In the genomic region with DNA sequence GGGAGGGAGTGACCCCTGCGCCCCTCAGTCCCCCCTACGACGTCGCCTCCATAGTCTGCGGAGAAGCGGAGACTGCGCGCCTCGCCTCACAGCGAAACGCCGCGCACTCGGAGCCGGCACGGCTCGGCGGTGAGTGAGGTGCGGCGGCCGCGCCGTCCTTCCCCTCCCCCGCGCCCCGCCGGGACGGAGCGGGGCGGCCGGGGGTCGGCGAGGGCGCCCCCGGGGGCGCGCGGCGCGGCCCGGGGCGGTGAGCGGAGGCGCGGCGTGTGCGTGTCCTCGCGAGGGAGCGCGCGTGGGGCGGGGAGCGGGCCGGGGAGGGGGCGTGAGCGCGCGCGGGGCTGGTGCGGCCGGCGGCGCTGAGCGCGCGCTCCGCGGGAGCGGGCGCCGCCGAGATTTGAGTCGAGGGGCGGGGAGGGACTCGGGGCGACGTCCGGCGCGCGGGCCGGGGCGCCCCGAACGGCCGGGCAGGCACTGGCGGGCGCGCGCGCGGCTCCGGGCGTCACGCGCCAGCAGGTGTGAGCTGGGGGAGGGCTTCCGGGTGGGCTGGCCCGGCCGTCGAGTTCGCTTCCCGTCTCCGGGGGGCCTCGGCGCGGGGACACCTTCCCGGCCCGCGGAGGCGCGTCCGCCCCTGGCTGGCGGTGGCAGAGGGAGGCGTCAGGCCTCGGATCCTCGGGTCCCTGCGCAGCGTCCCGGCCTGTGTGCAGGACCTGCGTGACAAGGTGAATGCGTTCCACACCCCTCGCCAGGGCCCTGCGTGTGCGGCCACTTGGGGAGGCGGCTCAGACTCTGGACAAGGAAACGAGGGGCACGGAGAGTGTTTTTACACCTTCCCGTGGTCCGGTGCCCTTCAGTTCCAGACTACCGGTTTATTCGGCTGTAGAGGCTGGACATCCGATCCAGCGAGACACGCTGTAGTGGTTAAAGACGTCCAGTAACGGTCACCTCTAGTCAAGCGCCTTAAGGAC, we compare ENCODE assay signal across 8 cellular contexts. TPM values are rescaled to one million over a fixed set of nuclear protein-coding genes. Genes with fewer than 3 reads are reported as not detected.
A peak's percentile ranks its signal among the peaks of the same experiment; 100 is the strongest.
DNase-seq lines count a peak whose midpoint lies in the region; FAIRE-seq and TF ChIP-seq lines count a peak whose summit lies in the region.

No MANE protein-coding gene starts in this region.

- intact Hi-C loops in endothelial cell of umbilical vein (cut with micrococcal nuclease), result loop anchor here (1.0 to 10.0 kb wide), 4 partner anchors 132 to 301 kb away; a partner anchor contains a TSS

- TF ChIP-seq POLR2A in endothelial cell of umbilical vein (IDR thresholded peaks at IDR 0.05; ENCODE audit: low read depth, low read length), result peak; percentile 38

- H3K9ac ChIP-seq in endothelial cell of umbilical vein (replicated peaks; ENCODE audit: extremely low read depth, insufficient read depth, low read length) (peak overlapping the region; percentile 81), mucosa of stomach (ENCODE audit: low read length) (peak overlapping the region; percentile 68)

- no peaks in the 10 kb centered on the region for H3K79me2 ChIP-seq in endothelial cell of umbilical vein (ENCODE audit: control insufficient read depth, insufficient read depth, low read length)

- peak overlapping the region; percentile 88 for H2AFZ ChIP-seq in endothelial cell of umbilical vein (ENCODE audit: low read depth, low read length)

- DNase-seq in GM10266 (ENCODE audit: extremely low spot score) (peak; percentile 83), HAP-1 (ENCODE audit: low spot score in 2 of 2) (peak in 1 of 2 experiments; percentile 58), NCI-H146 (lab: John Stamatoyannopoulos, UW) (peak; percentile 54), endothelial cell of umbilical vein (ENCODE audit: low read depth, low spot score) (peak; percentile 47), NCI-H226 (no peak)
- DNase-seq in activated CD8-positive, alpha-beta memory T cell treated with anti-CD3 and anti-CD28 coated beads for 48 hours (ENCODE audit: low read depth in 2 of 3, low spot score in 2 of 3), result peak; percentile 44 to 71 (median 55)
- DNase-seq in stimulated activated CD8-positive, alpha-beta memory T cell treated with anti-CD3 and anti-CD28 coated beads, Interleukin-4, amount 100 ng/mL, for 4 hours (ENCODE audit: low read depth in 2 of 2, low spot score in 1 of 2), result peak; percentile 35 to 66

- in situ Hi-C loops in HAP-1 (cut with MboI; ENCODE audit: low sequenced_read_pairs), result loop anchor here (10.0 to 25.0 kb wide), 3 partner anchors 140 to 883 kb away; a partner anchor contains a TSS

- H3K4me1 ChIP-seq in HAP-1 (peaks cover 20% of the 10 kb centered on the region), endothelial cell of umbilical vein (ENCODE audit: control insufficient read depth, extremely low read depth, insufficient read depth, low read length) (peaks cover 19% of the 10 kb centered on the region), mucosa of stomach (ENCODE audit: control insufficient read depth, insufficient read depth, low read length) (peaks cover 4% of the 10 kb centered on the region)

- peak overlapping the region; percentile 56 for H3K4me2 ChIP-seq in endothelial cell of umbilical vein (ENCODE audit: insufficient read depth, low read length)

- H3K27me3 ChIP-seq in HAP-1 (ENCODE audit: low read depth) (no peaks in the 10 kb centered on the region; the same call in 1 of the 2 replicates), endothelial cell of umbilical vein (ENCODE audit: control insufficient read depth in 2 of 2, insufficient read depth in 2 of 2, low read length in 2 of 2) (peaks cover 0 to 8% of the 10 kb centered on the region in 2 experiments), mucosa of stomach (ENCODE audit: control insufficient read depth, insufficient read depth, low read length) (no peaks in the 10 kb centered on the region)

- POLR2A ChIA-PET in endothelial cell of umbilical vein (lab: Charles Lee), result interaction anchor here (1.2 to 1.3 kb wide), 3 partner anchors 132 to 231 kb away, joined by 3 to 9 read pairs (median 5); a partner anchor contains a TSS

- H3K27ac ChIP-seq in endothelial cell of umbilical vein (ENCODE audit: insufficient read depth, low read depth, low read length), result peak overlapping the region; percentile 35

- no peaks in the 10 kb centered on the region for H4K20me1 ChIP-seq in endothelial cell of umbilical vein (replicated peaks; ENCODE audit: control insufficient read depth, extremely low read depth, insufficient read depth, low read length)

- H3K4me3 ChIP-seq in HAP-1 (peak overlapping the region; percentile 93), endothelial cell of umbilical vein (replicated peaks in 1 of 3; ENCODE audit: insufficient read depth in 1 of 3, low read depth in 1 of 3, low read length in 3 of 3) (peak overlapping the region; percentile 48 to 95 (median 68)), mucosa of stomach (ENCODE audit: low read length) (peak overlapping the region; percentile 48)

- no peaks in the 10 kb centered on the region for H3K9me3 ChIP-seq in HAP-1
- no peaks in the 10 kb centered on the region for H3K9me3 ChIP-seq in endothelial cell of umbilical vein (replicated peaks; ENCODE audit: control insufficient read depth, insufficient read depth, low read length)
- H3K9me3 ChIP-seq in mucosa of stomach (ENCODE audit: control insufficient read depth, low read length), result no peaks in the 10 kb centered on the region

- dilution Hi-C loops in endothelial cell of umbilical vein (cut with MboI; ENCODE audit: extremely low pct_ligation_motif_present, low sequenced_read_pairs), result no loop called here

- no peak for TF ChIP-seq CTCF in GM10266 (IDR thresholded peaks at IDR 0.05; ENCODE audit: control insufficient read depth, insufficient read depth, low read depth, missing control alignments)
- TF ChIP-seq CTCF in endothelial cell of umbilical vein (IDR thresholded peaks at IDR 0.05; ENCODE audit: extremely low read depth in 1 of 2, insufficient read depth in 1 of 2, low read depth in 1 of 2, low read length in 2 of 2), result no peak

- H3K36me3 ChIP-seq in HAP-1 (replicated peaks), result no peaks in the 10 kb centered on the region
- H3K36me3 ChIP-seq in endothelial cell of umbilical vein (ENCODE audit: control insufficient read depth in 2 of 2, extremely low read depth in 1 of 2, insufficient read depth in 2 of 2, low read length in 2 of 2), result no peaks in the 10 kb centered on the region
- H3K36me3 ChIP-seq in mucosa of stomach (ENCODE audit: control insufficient read depth, insufficient read depth, low read length), result no peaks in the 10 kb centered on the region

- H3K9me1 ChIP-seq in endothelial cell of umbilical vein (replicated peaks; ENCODE audit: control insufficient read depth, extremely low read depth, insufficient read depth, low read length), result no peaks in the 10 kb centered on the region

- CTCF ChIA-PET in endothelial cell of umbilical vein (lab: Charles Lee), result interaction anchor here (0.6 to 2.6 kb wide), 8 partner anchors 168 to 854 kb away, joined by 3 to 21 read pairs (median 3); no protein-coding TSS in a partner anchor

- TSS peak; percentile 23 for BruUV-seq in endothelial cell of umbilical vein (replicated peaks; lab: Mats Ljungman, UMichigan)

- no peak for FAIRE-seq in endothelial cell of umbilical vein (lab: Jason Lieb, UNC)

TF ChIP-seq in endothelial cell of umbilical vein, 7 proteins besides CTCF, POLR2A, EP300 and RAD21:
- peak; percentile 8 for TF ChIP-seq POLR2AphosphoS5 (IDR thresholded peaks at IDR 0.05; ENCODE audit: insufficient read depth, low read depth, low read length)
- TF ChIP-seq, protein P1, sequence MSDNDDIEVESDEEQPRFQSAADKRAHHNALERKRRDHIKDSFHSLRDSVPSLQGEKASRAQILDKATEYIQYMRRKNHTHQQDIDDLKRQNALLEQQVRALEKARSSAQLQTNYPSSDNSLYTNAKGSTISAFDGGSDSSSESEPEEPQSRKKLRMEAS (IDR thresholded peaks at IDR 0.05; ENCODE audit: insufficient read depth, insufficient read length), result no peak
TF ChIP-seq in endothelial cell of umbilical vein: peak in this region for 1.

RNA-seq across cellular contexts. Expression of a gene that starts 50.4 kb away (rescaled TPM):
- not detected in 2 replicates for total RNA-seq in endothelial cell of umbilical vein
- polyA plus RNA-seq in endothelial cell of umbilical vein, result not detected in 2 replicates
- not detected in 2 replicates for polyA plus RNA-seq in endothelial cell of umbilical vein (2011; cell fraction: cytosol; rRNA removed)
- polyA plus RNA-seq in endothelial cell of umbilical vein (2011; cell fraction: nucleus; rRNA removed), result not detected in 2 replicates
- polyA plus RNA-seq in endothelial cell of umbilical vein (2012), result not detected in 2 replicates
- polyA minus RNA-seq in endothelial cell of umbilical vein, result 0.07 TPM in 1 of 2 replicates, not detected in the other
- 0.92 TPM for polyA minus RNA-seq in endothelial cell of umbilical vein (2011; cell fraction: cytosol; rRNA and poly(A)+ RNA removed)
- not detected in 2 replicates for polyA minus RNA-seq in endothelial cell of umbilical vein (2011; cell fraction: nucleus; rRNA and poly(A)+ RNA removed)
